ENCODE assay signal across 20 cellular contexts in the genomic region with DNA sequence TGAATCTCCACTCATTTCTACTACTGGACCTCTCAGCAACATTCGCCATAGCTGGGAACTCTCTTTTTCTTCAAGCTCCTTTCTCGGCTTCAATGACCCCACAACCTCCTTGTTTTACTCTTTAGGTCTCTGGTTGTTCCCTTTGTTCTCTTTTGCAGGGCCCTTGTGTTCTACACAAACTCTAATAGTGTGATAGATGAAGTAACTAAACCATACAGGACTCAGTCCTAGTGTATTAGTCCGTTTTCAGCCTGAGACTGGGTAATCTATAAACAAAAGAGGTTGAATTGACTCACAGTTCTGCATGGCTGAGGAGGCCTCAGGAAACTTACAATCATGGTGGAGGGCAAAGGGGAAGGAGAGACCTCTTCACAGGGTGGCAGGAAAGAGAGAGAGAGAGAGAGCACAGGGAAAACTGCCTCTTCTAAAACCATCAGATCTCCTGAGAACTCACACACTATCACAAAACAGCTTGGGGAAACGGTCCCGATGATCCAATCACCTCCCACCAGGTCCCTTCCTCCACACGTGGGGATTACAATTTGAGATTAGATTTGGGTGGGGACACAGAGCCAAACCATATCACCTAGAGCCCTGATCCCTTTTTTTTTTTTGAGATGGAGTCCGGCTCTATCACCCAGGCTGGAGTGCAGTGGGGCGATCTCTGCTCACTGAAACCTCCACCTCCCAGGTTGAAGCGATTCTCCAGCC. TPM values are rescaled to one million over a fixed set of nuclear protein-coding genes. Genes with fewer than 3 reads are reported as not detected.
DNase-seq lines count a peak whose midpoint lies in the region; ATAC-seq, FAIRE-seq and TF ChIP-seq lines count a peak whose summit lies in the region.
"Had no signal": no experiment of that assay in that cellular context is flagged by ENCODE, and none has a peak within 500 bp of the region (broad histone marks: within the 10 kb centered on the region; RNA-seq: fewer than 3 reads in every experiment).

No MANE protein-coding gene starts in this region.

- H2AFZ ChIP-seq in OCI-LY1 (ENCODE audit: low read length), result no peak overlapping the region
- H2AFZ ChIP-seq in K562 (ENCODE audit: low read depth, low read length), result peak overlapping the region; percentile 66

- no peaks in the 10 kb centered on the region for H3K27me3 Mint-ChIP-seq in stimulated activated naive B cell treated with anti-CD40 and anti-IgM and Interleukin-4, amounts not matched to agents 10 μg/mL and 1 μg/mL and 100 μg/mL, for 72 hours
- H3K27me3 Mint-ChIP-seq: brain had no signal

- no TSS peak for BruUV-seq in K562 (replicated peaks; lab: Mats Ljungman, UMichigan)

- no peaks in the 10 kb centered on the region for H3K79me2 ChIP-seq in OCI-LY1 (ENCODE audit: insufficient read depth, low read length)
- H3K79me2 ChIP-seq in K562 (ENCODE audit: control insufficient read depth, insufficient read depth, low read length), result no peaks in the 10 kb centered on the region

- CTCF ChIA-PET in K562 (lab: Yijun Ruan, JAX; ENCODE audit: low intra/inter-chr PET ratio), result no interaction called here

- H3K27me3 ChIP-seq in heart left ventricle (no peaks in the 10 kb centered on the region), OCI-LY1 (ENCODE audit: insufficient read depth, low read length) (no peaks in the 10 kb centered on the region), K562 (ENCODE audit: control insufficient read depth in 2 of 2, insufficient read depth in 2 of 2, low read length in 2 of 2) (no peaks in the 10 kb centered on the region)

- TF ChIP-seq CTCF in heart left ventricle (IDR thresholded peaks at IDR 0.05) (no peak), OCI-LY1 (IDR thresholded peaks at IDR 0.05; ENCODE audit: low read length) (no peak), K562 (IDR thresholded peaks at IDR 0.05 in 2 of 3, conservative IDR thresholded peaks at IDR 0.05 in 1 of 3; ENCODE audit: insufficient read depth in 2 of 3, low read depth in 1 of 3, low read length in 3 of 3) (no peak)

- H3K4me3 ChIP-seq in heart left ventricle (no peak overlapping the region), OCI-LY1 (ENCODE audit: low read depth, low read length, poor library complexity, severe bottlenecking) (no peak overlapping the region), K562 (no peak overlapping the region)
- H3K4me3 ChIP-seq: SK-N-MC had no signal

- H3K9ac ChIP-seq in OCI-LY1 (ENCODE audit: low read length) (no peak overlapping the region), K562 (ENCODE audit: insufficient read depth in 1 of 2, low read depth in 2 of 2, low read length in 2 of 2) (no peak overlapping the region)

- H3F3A ChIP-seq in OCI-LY1 (ENCODE audit: insufficient read depth, low read length), result peaks cover 8% of the 10 kb centered on the region; the same call in 1 of the 2 replicates

- peaks cover 0 to 8% of the 10 kb centered on the region in 2 donors for H3K36me3 Mint-ChIP-seq in stimulated activated naive B cell treated with anti-CD40 and anti-IgM and Interleukin-4, amounts not matched to agents 10 μg/mL and 1 μg/mL and 100 μg/mL, for 72 hours
- H3K36me3 Mint-ChIP-seq: brain; natural killer cell treated with Interleukin-12 subunit alpha and Interleukin-12 subunit beta and Interleukin-15 and Interleukin-18, amount 100 ng/mL, for 72 hours had no signal

- in situ Hi-C loops in K562 (cut with MboI), result no loop called here

- no peak for DNase-seq in heart left ventricle
- no peak for DNase-seq in left cardiac atrium
- peak in 1 of 4 experiments; percentile 46 for DNase-seq in K562 (ENCODE audit: extremely low read depth in 1 of 4, low spot score in 3 of 4)
- no peak for DNase-seq in stimulated activated naive B cell treated with anti-CD40 and anti-IgM and Interleukin-4, amounts not matched to agents 10 μg/mL and 1 μg/mL and 100 μg/mL, for 72 hours
- no peak for DNase-seq in stimulated activated CD8-positive, alpha-beta memory T cell treated with anti-CD3 and anti-CD28 coated beads, Interleukin-4, amount 100 ng/mL, for 48 hours
- no peak for DNase-seq in NCI-H2029 (lab: John Stamatoyannopoulos, UW)
- DNase-seq in A172 (ENCODE audit: low spot score), result no peak
- DNase-seq: dermis blood vessel endothelial cell; GF-D8; H9; immature natural killer cell; MM.1S; NCI-H2081 treated with DMSO at 0.1 percent for 48 hours; NCI-H526; retina; stimulated activated CD4-positive, alpha-beta T cell treated with anti-CD3 and anti-CD28 coated beads, Interleukin-15, amount 100 ng/mL, for 24 hours had no signal

- peak overlapping the region; percentile 18 to 38 for H3K4me3 Mint-ChIP-seq in stimulated activated naive B cell treated with anti-CD40 and anti-IgM and Interleukin-4, amounts not matched to agents 10 μg/mL and 1 μg/mL and 100 μg/mL, for 72 hours
- H3K4me3 Mint-ChIP-seq: brain; H9; natural killer cell treated with Interleukin-12 subunit alpha and Interleukin-12 subunit beta and Interleukin-15 and Interleukin-18, amount 100 ng/mL, for 72 hours had no signal

- H3K4me1 ChIP-seq in heart left ventricle (peaks cover 0 to 24% (median 6%) of the 10 kb centered on the region in 12 donors), OCI-LY1 (ENCODE audit: insufficient read depth, low read length, severe bottlenecking) (peaks cover 68% of the 10 kb centered on the region), K562 (replicated peaks in 1 of 2; ENCODE audit: control insufficient read depth in 2 of 2, insufficient read depth in 2 of 2, low read length in 2 of 2) (peaks cover 4 to 14% of the 10 kb centered on the region in 2 experiments; a peak in 3 of 5 replicates)

- H3K9me1 ChIP-seq in K562 (ENCODE audit: control insufficient read depth, insufficient read depth, low read length), result no peaks in the 10 kb centered on the region

- POLR2A ChIA-PET in K562 (lab: Yijun Ruan, JAX), result no interaction called here

- WGBS in heart left ventricle, 4 donors, result 79 to 83% (median 80%) methylated on average over 9 of the region's 9 CpGs
- 61% methylated on average over 3 of the region's 9 CpGs for WGBS in K562 (ENCODE audit: insufficient coverage, low coverage, missing lambda C conversion rate)

- peak overlapping the region in 10 of 12 donors; percentile 70 to 97 (median 88) for H3K27ac ChIP-seq in heart left ventricle
- H3K27ac ChIP-seq in OCI-LY1 (ENCODE audit: low read depth, low read length, poor library complexity, severe bottlenecking), result peak overlapping the region; percentile 92
- H3K27ac ChIP-seq in K562 (ENCODE audit: extremely low read depth, low read depth, low read length), result peak overlapping the region; percentile 32; the same call in 2 of the 3 replicates
- H3K27ac ChIP-seq: SK-N-MC had no signal

- no peak for ATAC-seq in heart left ventricle
- no peak for ATAC-seq in left cardiac atrium
- no peak for ATAC-seq in K562
- peak in 1 of 2 donors; percentile 22 for ATAC-seq in stimulated activated naive B cell treated with anti-CD40 and anti-IgM and Interleukin-4, amounts not matched to agents 10 μg/mL and 1 μg/mL and 100 μg/mL, for 72 hours (replicated peaks)
- ATAC-seq: natural killer cell treated with Interleukin-12 subunit alpha and Interleukin-12 subunit beta and Interleukin-15 and Interleukin-18, amount 100 ng/mL, for 72 hours had no signal

- H3K36me3 ChIP-seq in heart left ventricle (no peaks in the 10 kb centered on the region), OCI-LY1 (ENCODE audit: insufficient read depth, low read length) (no peaks in the 10 kb centered on the region), K562 (ENCODE audit: control insufficient read depth, insufficient read depth, low read length) (no peaks in the 10 kb centered on the region)

- TF ChIP-seq RAD21 in K562 (CRISPR knock-in tag; conservative IDR thresholded peaks at IDR 0.05 in 1 of 2, IDR thresholded peaks at IDR 0.05 in 1 of 2), result no peak

- H3K27ac Mint-ChIP-seq in stimulated activated naive B cell treated with anti-CD40 and anti-IgM and Interleukin-4, amounts not matched to agents 10 μg/mL and 1 μg/mL and 100 μg/mL, for 72 hours, result peak overlapping the region; percentile 83
- H3K27ac Mint-ChIP-seq: natural killer cell treated with Interleukin-12 subunit alpha and Interleukin-12 subunit beta and Interleukin-15 and Interleukin-18, amount 100 ng/mL, for 72 hours had no signal

- H3K4me1 Mint-ChIP-seq in stimulated activated naive B cell treated with anti-CD40 and anti-IgM and Interleukin-4, amounts not matched to agents 10 μg/mL and 1 μg/mL and 100 μg/mL, for 72 hours, result peaks cover 36 to 62% of the 10 kb centered on the region in 2 donors

- intact Hi-C loops in heart left ventricle (cut with DNase I), result no loop called here
- intact Hi-C loops in left cardiac atrium (cut with DNase I), result no loop called here
- intact Hi-C loops in K562 (cut with micrococcal nuclease), result no loop called here

- FAIRE-seq in K562 (lab: Jason Lieb, UNC), result no peak

- H3K4me2 ChIP-seq in OCI-LY1 (ENCODE audit: low read length) (no peak overlapping the region; the same call in 1 of the 2 replicates), K562 (ENCODE audit: insufficient read depth, low read length) (no peak overlapping the region)

- H3K9me3 Mint-ChIP-seq in stimulated activated naive B cell treated with anti-CD40 and anti-IgM and Interleukin-4, amounts not matched to agents 10 μg/mL and 1 μg/mL and 100 μg/mL, for 72 hours, result peaks cover 4 to 5% of the 10 kb centered on the region in 2 donors
- H3K9me3 Mint-ChIP-seq: H9; natural killer cell treated with Interleukin-12 subunit alpha and Interleukin-12 subunit beta and Interleukin-15 and Interleukin-18, amount 100 ng/mL, for 72 hours had no signal

- H4K20me1 ChIP-seq in OCI-LY1 (ENCODE audit: insufficient read depth, low read length), result no peaks in the 10 kb centered on the region
- H4K20me1 ChIP-seq in K562 (replicated peaks; ENCODE audit: control insufficient read depth, insufficient read depth, low read length), result no peaks in the 10 kb centered on the region

- no peaks in the 10 kb centered on the region for H3K9me3 ChIP-seq in heart left ventricle
- H3K9me3 ChIP-seq in OCI-LY1 (ENCODE audit: low read length), result no peaks in the 10 kb centered on the region
- H3K9me3 ChIP-seq in K562 (replicated peaks; ENCODE audit: control insufficient read depth, insufficient read depth, low read depth, low read length), result no peaks in the 10 kb centered on the region; the same call in 1 of the 2 replicates

- 0 out of 2 replicates have a peak, but pooled peaks have one; percentile 6 for TF ChIP-seq EP300 in K562 (IDR thresholded peaks at IDR 0.05; ENCODE audit: low read length)

- H3K9me2 ChIP-seq in OCI-LY1 (ENCODE audit: low read depth, low read length), result no peaks in the 10 kb centered on the region

- TF ChIP-seq POLR2A in heart left ventricle (IDR thresholded peaks at IDR 0.05), result no peak
- no peak for TF ChIP-seq POLR2A in K562 (conservative IDR thresholded peaks at IDR 0.05)

RNA-seq across cellular contexts. Expression of gene WNK1, which starts 32.0 kb away (rescaled TPM):
- total RNA-seq in heart left ventricle, result 100 to 1,000 TPM; 247 to 373 (median 302) TPM
- polyA plus RNA-seq in heart left ventricle, result 100 to 1,000 TPM in 1 of 2 donors, 10 to 100 TPM in 1; 59.9 to 247 TPM
- 100 to 1,000 TPM; 251 to 255 TPM for total RNA-seq in left cardiac atrium
- total RNA-seq in K562 (2011; cell fraction: chromatin; rRNA removed; ENCODE audit: low replicate concordance), result 107 and 268 TPM in 2 replicates
- total RNA-seq in K562 (2011; cell fraction: nucleolus; rRNA removed), result 59.2 and 97.8 TPM in 2 replicates
- 150 and 213 TPM in 2 replicates for total RNA-seq in K562 (2011; cell fraction: nucleoplasm; rRNA removed)
- 21.4 and 24.7 TPM in 2 replicates for total RNA-seq in K562 (2014; rRNA removed)
- total RNA-seq in K562 (2014; rRNA removed; fragmentation: Illumina TruSeq; extraction: Trizol), result 32.5 and 33.3 TPM in 2 replicates
- total RNA-seq in K562 (2015; rRNA removed; fragmentation: Illumina TruSeq; extraction: Trizol), result 32.0 and 37.2 TPM in 2 replicates
- total RNA-seq in K562 (2021), result 59.1 and 73.9 TPM in 2 replicates
- polyA plus RNA-seq in K562 (2011; rRNA removed), result 30.8 and 31.0 TPM in 2 replicates
- polyA plus RNA-seq in K562 (2011; cell fraction: cytosol; rRNA removed), result 46.3 and 55.3 TPM in 2 replicates
- 48.7 and 67.8 TPM in 2 replicates for polyA plus RNA-seq in K562 (2011; cell fraction: nucleus; rRNA removed)
- 48.1 and 51.9 TPM in 2 replicates for polyA plus RNA-seq in K562 (2012)
- polyA plus RNA-seq in K562 (2014; fragmentation: Illumina TruSeq; extraction: Trizol), result 62.6 and 66.0 TPM in 2 replicates
- 10 to 100 TPM in 1 of 2 experiments, 1 to 10 TPM in 1; 4.3 to 13.2 TPM for polyA plus RNA-seq in K562 (2014; fragmentation: Nextera tagmentation; extraction: Ambion mirVana)
- 27.2 and 30.8 TPM in 2 replicates for polyA plus RNA-seq in K562 (2014; rRNA removed)
- polyA minus RNA-seq in K562 (2011; rRNA and poly(A)+ RNA removed), result 109 and 110 TPM in 2 replicates
- polyA minus RNA-seq in K562 (2011; cell fraction: cytosol; rRNA and poly(A)+ RNA removed), result 116 and 128 TPM in 2 replicates
- 73.6 and 96.6 TPM in 2 replicates for polyA minus RNA-seq in K562 (2011; cell fraction: nucleus; rRNA and poly(A)+ RNA removed)
- 16.3 and 18.0 TPM in 2 replicates for total RNA-seq in A172 (2014; rRNA removed; shearing (Covaris generic))

RNA-seq across cellular contexts. Expression of gene NINJ2, which starts 57.1 kb away (rescaled TPM):
- 1 to 10 TPM; 2.8 to 9.1 (median 5.2) TPM for total RNA-seq in heart left ventricle
- 10 to 100 TPM in 1 of 2 donors, 1 to 10 TPM in 1; 4.2 to 15.0 TPM for polyA plus RNA-seq in heart left ventricle
- total RNA-seq in left cardiac atrium, result 1 to 10 TPM; 5.2 to 7.0 TPM
- total RNA-seq in K562 (2011; cell fraction: chromatin; rRNA removed; ENCODE audit: low replicate concordance), result 1.9 and 2.7 TPM in 2 replicates
- total RNA-seq in K562 (2011; cell fraction: nucleolus; rRNA removed), result 2.0 and 2.1 TPM in 2 replicates
- 1.5 TPM in 2 replicates for total RNA-seq in K562 (2011; cell fraction: nucleoplasm; rRNA removed)
- 3.6 and 4.5 TPM in 2 replicates for total RNA-seq in K562 (2014; rRNA removed)
- 1.7 and 3.3 TPM in 2 replicates for total RNA-seq in K562 (2014; rRNA removed; fragmentation: Illumina TruSeq; extraction: Trizol)
- 4.0 and 4.9 TPM in 2 replicates for total RNA-seq in K562 (2015; rRNA removed; fragmentation: Illumina TruSeq; extraction: Trizol)
- total RNA-seq in K562 (2021), result 2.3 and 2.6 TPM in 2 replicates
- 3.6 and 5.3 TPM in 2 replicates for polyA plus RNA-seq in K562 (2011; rRNA removed)
- 13.1 and 19.4 TPM in 2 replicates for polyA plus RNA-seq in K562 (2011; cell fraction: cytosol; rRNA removed)
- polyA plus RNA-seq in K562 (2011; cell fraction: nucleus; rRNA removed), result 4.1 and 4.4 TPM in 2 replicates
- 5.8 and 7.2 TPM in 2 replicates for polyA plus RNA-seq in K562 (2012)
- 6.5 and 7.3 TPM in 2 replicates for polyA plus RNA-seq in K562 (2014; fragmentation: Illumina TruSeq; extraction: Trizol)
- 10 to 100 TPM; 10.6 to 16.0 TPM for polyA plus RNA-seq in K562 (2014; fragmentation: Nextera tagmentation; extraction: Ambion mirVana)
- 4.3 and 4.8 TPM in 2 replicates for polyA plus RNA-seq in K562 (2014; rRNA removed)
- 5.5 and 8.4 TPM in 2 replicates for polyA minus RNA-seq in K562 (2011; rRNA and poly(A)+ RNA removed)
- polyA minus RNA-seq in K562 (2011; cell fraction: cytosol; rRNA and poly(A)+ RNA removed), result 2.9 and 3.7 TPM in 2 replicates
- 0.81 and 2.6 TPM in 2 replicates for polyA minus RNA-seq in K562 (2011; cell fraction: nucleus; rRNA and poly(A)+ RNA removed)
- not detected in 2 replicates for total RNA-seq in A172 (2014; rRNA removed; shearing (Covaris generic))

Comparison
In these comparisons a context has a peak if more than half of its experiments do, and no peak if none do; other contexts are left out.
1. H3K27ac ChIP-seq: peak in every context shown above with its lines; median percentile 92 in OCI-LY1; 88 in heart left ventricle; 32 in K562.